Comparison of ENCODE assay signal across 8 cellular contexts in the genomic region with DNA sequence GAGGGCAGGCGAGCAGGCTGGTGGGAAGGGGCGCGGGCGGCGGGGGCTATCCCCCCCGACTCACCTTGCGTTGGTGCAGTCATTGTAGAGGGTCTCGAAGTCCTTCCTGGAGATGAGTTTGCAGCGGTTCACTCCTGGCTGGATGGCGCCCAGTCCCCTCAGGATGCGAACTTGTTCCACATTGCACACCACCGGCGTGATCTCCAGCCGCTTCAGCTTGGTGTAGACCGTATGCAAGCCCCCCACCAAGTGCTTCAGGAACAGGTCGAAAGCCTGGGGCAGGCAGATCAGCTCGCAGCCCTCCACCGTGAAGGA. TPM values are rescaled to one million over a fixed set of nuclear protein-coding genes. Genes with fewer than 3 reads are reported as not detected.
DNase-seq lines count a peak whose midpoint lies in the region; ATAC-seq and TF ChIP-seq lines count a peak whose summit lies in the region.
"Had no signal": no experiment of that assay in that cellular context is flagged by ENCODE, and none has a peak within 500 bp of the region (broad histone marks: within the 10 kb centered on the region; RNA-seq: fewer than 3 reads in every experiment).

No MANE protein-coding gene starts in this region.

- no peaks in the 10 kb centered on the region for H4K20me1 ChIP-seq in fibroblast of lung (ENCODE audit: control insufficient read depth, extremely low read depth, insufficient read depth, low read length)

- no peak overlapping the region for H2AFZ ChIP-seq in fibroblast of lung (ENCODE audit: low read length)

- H3K4me2 ChIP-seq in fibroblast of lung (ENCODE audit: extremely low read depth, insufficient read depth, low read length), result peak overlapping the region; percentile 88

- no peak overlapping the region for H3K9ac ChIP-seq in fibroblast of lung (ENCODE audit: insufficient read depth, low read length)

- H3K36me3 ChIP-seq in H7 (replicated peaks; ENCODE audit: control insufficient read depth, insufficient read depth, low read length) (no peaks in the 10 kb centered on the region), Panc1 (ENCODE audit: control insufficient read depth, insufficient read depth, low read length) (no peaks in the 10 kb centered on the region), fibroblast of lung (ENCODE audit: control insufficient read depth, insufficient read depth, low read length) (no peaks in the 10 kb centered on the region), neutrophil (no peaks in the 10 kb centered on the region)
- H3K36me3 ChIP-seq: SJSA1 had no signal

- CTCF ChIA-PET in Panc1 (lab: Charles Lee), result no interaction called here

- DNase-seq in H7 (peak; percentile 40), Panc1 (ENCODE audit: low read depth, low spot score) (no peak), fibroblast of lung (ENCODE audit: low read depth in 2 of 2) (peak; percentile 20 to 23), cerebellar cortex (ENCODE audit: low spot score) (no peak), NCI-H187 treated with DMSO at 0.1 percent for 48 hours (lab: John Stamatoyannopoulos, UW) (no peak), AML-193 (lab: John Stamatoyannopoulos, UW) (no peak)

- BruUV-seq in Panc1 (replicated peaks; lab: Mats Ljungman, UMichigan), result no TSS peak

- intact Hi-C loops in Panc1 (cut with micrococcal nuclease; ENCODE audit: unreplicated experiment), result no loop called here

- no peaks in the 10 kb centered on the region for H3K9me3 ChIP-seq in Panc1 (ENCODE audit: control insufficient read depth, insufficient read depth, low read depth, low read length)
- H3K9me3 ChIP-seq in fibroblast of lung (ENCODE audit: control insufficient read depth, insufficient read depth, low read depth, low read length), result no peaks in the 10 kb centered on the region
- H3K9me3 ChIP-seq in neutrophil, result no peaks in the 10 kb centered on the region
- H3K9me3 ChIP-seq: SJSA1 had no signal

- ATAC-seq in Panc1, result peak; percentile 40; the same call in 1 of the 2 replicates

- H3K79me2 ChIP-seq in fibroblast of lung (ENCODE audit: control insufficient read depth, insufficient read depth, low read length), result no peaks in the 10 kb centered on the region

- in situ Hi-C loops in Panc1 (cut with HindIII; ENCODE audit: low pct_unique_long_range_greater_than_20kb, low sequenced_read_pairs), result no loop called here

- H3K4me3 ChIP-seq in H7 (ENCODE audit: insufficient read depth, low read depth, low read length) (peak overlapping the region; percentile 67), Panc1 (ENCODE audit: low read depth in 2 of 2, low read length in 2 of 2) (peak overlapping the region; percentile 30 to 51), fibroblast of lung (replicated peaks in 1 of 4; ENCODE audit: control extremely low read depth in 1 of 4, insufficient read depth in 1 of 4, low read depth in 3 of 4, low read length in 4 of 4) (peak overlapping the region; percentile 49 to 78 (median 57)), neutrophil (ENCODE audit: low read depth in 1 of 2, low read length in 1 of 2) (peak overlapping the region; percentile 81 to 85)

- H3K4me1 ChIP-seq in Panc1 (ENCODE audit: control insufficient read depth, insufficient read depth, low read length) (no peaks in the 10 kb centered on the region), fibroblast of lung (ENCODE audit: control insufficient read depth, extremely low read depth, insufficient read depth, low read length) (no peaks in the 10 kb centered on the region), neutrophil (ENCODE audit: control insufficient read depth in 1 of 2, insufficient read depth in 1 of 2, low read depth in 1 of 2, low read length in 1 of 2) (peaks cover 29 to 34% of the 10 kb centered on the region in 2 experiments)

- H3K27me3 ChIP-seq in H7 (ENCODE audit: control insufficient read depth, insufficient read depth, low read length) (peaks cover 72% of the 10 kb centered on the region), Panc1 (ENCODE audit: control insufficient read depth, insufficient read depth, low read length) (peaks cover 3% of the 10 kb centered on the region; the same call in 1 of the 2 replicates), fibroblast of lung (ENCODE audit: control insufficient read depth, insufficient read depth, low read length) (no peaks in the 10 kb centered on the region), neutrophil (peaks cover 8% of the 10 kb centered on the region)

- POLR2A ChIA-PET in Panc1 (lab: Charles Lee), result no interaction called here

- no peak for TF ChIP-seq CTCF in Panc1 (IDR thresholded peaks at IDR 0.05)
- no peak for TF ChIP-seq CTCF in fibroblast of lung (conservative IDR thresholded peaks at IDR 0.05 in 1 of 2, IDR thresholded peaks at IDR 0.05 in 1 of 2; ENCODE audit: low read depth in 1 of 2, low read length in 2 of 2)
- no peak for TF ChIP-seq CTCF in neutrophil (IDR thresholded peaks at IDR 0.05)

- H3K27ac ChIP-seq in Panc1 (ENCODE audit: low read length) (no peak overlapping the region), fibroblast of lung (ENCODE audit: insufficient read depth, low read length) (no peak overlapping the region), neutrophil (peak overlapping the region; percentile 78)
- H3K27ac ChIP-seq: SJSA1 had no signal

RNA-seq across cellular contexts. Expression of a gene that starts 1.2 kb away (rescaled TPM):
- 0.28 TPM in 1 of 2 replicates, not detected in the other for total RNA-seq in H7 (2014; rRNA removed; shearing (Covaris generic))
- total RNA-seq in Panc1 (2021; ENCODE audit: unreplicated experiment), result 0.54 TPM
- 0.98 TPM for polyA plus RNA-seq in Panc1 (2012; ENCODE audit: insufficient read length)
- 0.26 and 0.33 TPM in 2 replicates for total RNA-seq in fibroblast of lung
- 0.02 and 0.36 TPM in 2 replicates for polyA plus RNA-seq in fibroblast of lung
- polyA plus RNA-seq in fibroblast of lung (2012), result 0.07 and 0.58 TPM in 2 replicates
- polyA minus RNA-seq in fibroblast of lung (ENCODE audit: low replicate concordance), result 1.1 TPM in 1 of 2 replicates, not detected in the other
- total RNA-seq: SJSA1 had no signal

Comparison
In these comparisons a context has a peak if more than half of its experiments do, and no peak if none do; other contexts are left out.
1. DNase-seq: peak in H7 (single experiment) and fibroblast of lung (2 of 2); none in Panc1 (single experiment), cerebellar cortex (single experiment), NCI-H187 treated with DMSO at 0.1 percent for 48 hours (single experiment) and AML-193 (0 of 2).
2. Peak in every context shown above with its lines, with median percentiles within 50 percentile points of each other: H3K4me3 ChIP-seq.